In genomic region chr3:11002456-11002855, GRCh38 we compare ENCODE assay signal across 1 cellular context.
TF ChIP-seq lines count a peak whose summit lies in the region.

No MANE protein-coding gene starts in this region.

TF ChIP-seq in H1, 55 proteins besides CTCF, POLR2A, EP300 and RAD21 (continued from another document):
- TF ChIP-seq E2F6 (IDR thresholded peaks at IDR 0.05), result no peak
- TF ChIP-seq KDM1A (IDR thresholded peaks at IDR 0.05; ENCODE audit: borderline replicate concordance, low read length), result no peak
